ENCODE assay signal across 1 cellular context in genomic region chr12:124386661-124387509, GRCh38.
TF ChIP-seq lines count a peak whose summit lies in the region.

No MANE protein-coding gene starts in this region.

TF ChIP-seq in HepG2, 621 proteins besides CTCF, POLR2A, EP300 and RAD21 (continued from another document):
- no peak for TF ChIP-seq DZIP1 (CRISPR knock-in tag; IDR thresholded peaks at IDR 0.05)
- TF ChIP-seq ZNF24 (IDR thresholded peaks at IDR 0.05): peak; percentile 86
- TF ChIP-seq ZNF143 (CRISPR knock-in tag; IDR thresholded peaks at IDR 0.05): no peak
- no peak for TF ChIP-seq PAX8 (CRISPR knock-in tag; IDR thresholded peaks at IDR 0.05; ENCODE audit: borderline replicate concordance)
- TF ChIP-seq HOXA3 (CRISPR knock-in tag; IDR thresholded peaks at IDR 0.05): peak; percentile 25; the same call in 1 of the 2 replicates
- no peak for TF ChIP-seq NFAT5 (CRISPR knock-in tag; IDR thresholded peaks at IDR 0.05)
- no peak for TF ChIP-seq NR3C1 (CRISPR knock-in tag; IDR thresholded peaks at IDR 0.05)
- no peak for TF ChIP-seq MYC (CRISPR knock-in tag; IDR thresholded peaks at IDR 0.05; ENCODE audit: borderline replicate concordance)
- TF ChIP-seq TEAD3 (CRISPR knock-in tag; optimal IDR thresholded peaks at IDR 0.05; ENCODE audit: borderline replicate concordance): peak; percentile 11
- no peak for TF ChIP-seq PITX1 (CRISPR knock-in tag; IDR thresholded peaks at IDR 0.05)
- no peak for TF ChIP-seq ZNF484 (CRISPR knock-in tag; IDR thresholded peaks at IDR 0.05; ENCODE audit: borderline replicate concordance, low read depth)
- no peak for TF ChIP-seq SMAD3 (CRISPR knock-in tag; IDR thresholded peaks at IDR 0.05)
- no peak for TF ChIP-seq ZNF703 (CRISPR knock-in tag; IDR thresholded peaks at IDR 0.05; ENCODE audit: borderline replicate concordance)
- 0 out of 2 replicates have a peak, but pooled peaks have one; percentile 54 for TF ChIP-seq ZBTB34 (CRISPR knock-in tag; IDR thresholded peaks at IDR 0.05)
- TF ChIP-seq BORCS8-MEF2B (CRISPR knock-in tag; IDR thresholded peaks at IDR 0.05): no peak
- TF ChIP-seq U2AF2 (IDR thresholded peaks at IDR 0.05; ENCODE audit: low read depth, low read length): no peak
- peak; percentile 38; the same call in 1 of the 2 replicates for TF ChIP-seq ZNF263 (CRISPR knock-in tag; IDR thresholded peaks at IDR 0.05)
- no peak for TF ChIP-seq ARNT2 (CRISPR knock-in tag; IDR thresholded peaks at IDR 0.05; ENCODE audit: low read depth)
- no peak for TF ChIP-seq ZNF446 (CRISPR knock-in tag; IDR thresholded peaks at IDR 0.05)
- TF ChIP-seq CSRNP1 (CRISPR knock-in tag; IDR thresholded peaks at IDR 0.05): no peak
- TF ChIP-seq ZBTB21 (CRISPR knock-in tag; IDR thresholded peaks at IDR 0.05): no peak
- 0 out of 2 replicates have a peak, but pooled peaks have one; percentile 32 for TF ChIP-seq ZNF430 (CRISPR knock-in tag; IDR thresholded peaks at IDR 0.05)
- no peak for TF ChIP-seq ZNF597 (CRISPR knock-in tag; IDR thresholded peaks at IDR 0.05)
- TF ChIP-seq REXO4 (CRISPR knock-in tag; IDR thresholded peaks at IDR 0.05; ENCODE audit: borderline replicate concordance): no peak
- 0 out of 2 replicates have a peak, but pooled peaks have one; percentile 30 for TF ChIP-seq THRA (CRISPR knock-in tag; IDR thresholded peaks at IDR 0.05; ENCODE audit: borderline replicate concordance)
- no peak for TF ChIP-seq PBX3 (CRISPR knock-in tag; IDR thresholded peaks at IDR 0.05; ENCODE audit: borderline replicate concordance)
- TF ChIP-seq NR2F6 (IDR thresholded peaks at IDR 0.05): no peak
- no peak for TF ChIP-seq NR2F6 (CRISPR knock-in tag; IDR thresholded peaks at IDR 0.05)
- TF ChIP-seq ZNF580 (CRISPR knock-in tag; IDR thresholded peaks at IDR 0.05; ENCODE audit: borderline replicate concordance, low read depth): no peak
- no peak for TF ChIP-seq ZFP62 (CRISPR knock-in tag; IDR thresholded peaks at IDR 0.05)
